In the genomic region with DNA sequence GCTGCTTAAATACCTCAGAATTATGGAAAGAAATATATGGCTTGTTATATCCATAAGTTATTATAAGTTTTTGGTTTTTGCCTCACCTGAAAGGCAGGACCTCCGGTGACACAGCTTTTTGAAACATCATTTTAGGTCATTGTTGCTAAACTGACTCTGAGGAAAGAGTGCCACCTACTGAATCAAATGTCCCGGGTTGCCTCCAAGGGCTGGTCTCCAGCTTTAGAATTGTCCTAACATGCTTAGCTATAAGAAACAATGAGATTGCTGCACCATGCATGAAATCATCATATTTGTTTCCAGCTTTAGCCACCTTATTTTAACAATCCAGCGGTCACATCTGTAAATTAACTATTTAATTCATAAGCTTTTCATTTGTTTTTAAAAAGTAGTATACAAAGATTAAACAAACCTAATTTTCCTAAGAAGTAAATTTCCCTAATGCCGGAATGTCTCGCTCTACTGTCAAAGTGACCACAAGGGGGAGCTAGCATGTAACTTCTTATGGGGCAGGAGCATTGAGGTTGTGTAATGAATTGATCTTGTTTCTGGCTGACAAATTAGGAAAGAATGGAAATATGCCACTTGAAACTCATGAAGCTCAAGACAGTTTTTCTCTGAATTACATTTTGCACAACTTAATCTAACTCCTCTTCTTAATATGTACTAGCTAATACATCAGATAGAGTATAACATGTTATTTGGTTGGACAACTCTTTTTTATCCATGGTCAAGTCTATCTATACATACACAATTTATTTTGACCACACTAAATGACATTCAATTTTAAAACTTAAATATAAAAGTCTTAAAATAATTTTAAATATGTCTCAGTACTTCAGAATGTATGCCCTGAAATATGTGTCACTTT, we compare ENCODE assay signal across 9 cellular contexts. TPM values are rescaled to one million over a fixed set of nuclear protein-coding genes. Genes with fewer than 3 reads are reported as not detected.
DNase-seq lines count a peak whose midpoint lies in the region; ATAC-seq and TF ChIP-seq lines count a peak whose summit lies in the region.
"Had no signal": no experiment of that assay in that cellular context is flagged by ENCODE, and none has a peak within 500 bp of the region (broad histone marks: within the 10 kb centered on the region; RNA-seq: fewer than 3 reads in every experiment).

No MANE protein-coding gene starts in this region.

- peak; percentile 47 for DNase-seq in NCI-H510A treated with DMSO at 0.1 percent for 48 hours (lab: John Stamatoyannopoulos, UW)
- no peak for DNase-seq in NCI-H510A (lab: John Stamatoyannopoulos, UW)
- DNase-seq in NCI-H2107 treated with DMSO at 0.1 percent for 48 hours (lab: John Stamatoyannopoulos, UW; ENCODE audit: unreplicated experiment), result peak; percentile 79
- DNase-seq in activated CD8-positive, alpha-beta T cell treated with anti-CD3 and anti-CD28 coated beads, Interleukin-2, amount 10 ng/mL, durations not matched to agents 7 days and 5 days, result peak; percentile 26
- DNase-seq in thyroid gland, result peak; percentile 16 to 24

- intact Hi-C loops in thyroid gland (cut with DNase I), result no loop called here

- peak; percentile 67 for ATAC-seq in HG02623 (IDR thresholded peaks at IDR 0.05; ENCODE audit: unreplicated experiment)
- ATAC-seq in activated CD8-positive, alpha-beta T cell treated with anti-CD3 and anti-CD28 coated beads, Interleukin-2, amount 10 ng/mL, durations not matched to agents 7 days and 5 days, result no peak
- no peak for ATAC-seq in activated T-helper 17 cell treated with anti-CD3 and anti-CD28 coated beads, Interleukin-2, amount 50 U/mL, for 72 hours (replicated peaks)

- H3K9me3 Mint-ChIP-seq in activated CD8-positive, alpha-beta T cell treated with anti-CD3 and anti-CD28 coated beads, Interleukin-2, amount 10 ng/mL, durations not matched to agents 7 days and 5 days (ENCODE audit: insufficient read depth), result no peaks in the 10 kb centered on the region
- H3K9me3 Mint-ChIP-seq in activated T-helper 17 cell treated with anti-CD3 and anti-CD28 coated beads, Interleukin-2, amount 50 U/mL, for 72 hours, result peaks cover 4% of the 10 kb centered on the region

- no peak overlapping the region for H3K4me3 Mint-ChIP-seq in activated CD8-positive, alpha-beta T cell treated with anti-CD3 and anti-CD28 coated beads, Interleukin-2, amount 10 ng/mL, durations not matched to agents 7 days and 5 days
- H3K4me3 Mint-ChIP-seq in activated T-helper 17 cell treated with anti-CD3 and anti-CD28 coated beads, Interleukin-2, amount 50 U/mL, for 72 hours, result no peak overlapping the region
- H3K4me3 Mint-ChIP-seq: CD4-positive, CD25-positive, alpha-beta regulatory T cell had no signal

- H3K4me3 ChIP-seq in iPS-18a (ENCODE audit: low read length) (peak overlapping the region; percentile 25), thyroid gland (replicated peaks in 1 of 3) (no peak overlapping the region)

- no peak for TF ChIP-seq POLR2A in thyroid gland (IDR thresholded peaks at IDR 0.05)

- H3K27me3 Mint-ChIP-seq in activated CD8-positive, alpha-beta T cell treated with anti-CD3 and anti-CD28 coated beads, Interleukin-2, amount 10 ng/mL, durations not matched to agents 7 days and 5 days (ENCODE audit: low read depth), result peaks cover 14% of the 10 kb centered on the region
- peaks cover 22% of the 10 kb centered on the region for H3K27me3 Mint-ChIP-seq in activated T-helper 17 cell treated with anti-CD3 and anti-CD28 coated beads, Interleukin-2, amount 50 U/mL, for 72 hours

- H3K27me3 ChIP-seq in iPS-18a (ENCODE audit: control insufficient read depth, insufficient read depth, low read length) (peaks cover 22% of the 10 kb centered on the region), thyroid gland (peaks cover 9% of the 10 kb centered on the region)

- TF ChIP-seq CTCF in thyroid gland (IDR thresholded peaks at IDR 0.05), result peak; percentile 11 to 80 (median 34)

- H3K27ac ChIP-seq in iPS-18a (ENCODE audit: low read length) (peak overlapping the region; percentile 36), thyroid gland (no peak overlapping the region)

- no peaks in the 10 kb centered on the region for H3K36me3 Mint-ChIP-seq in activated CD8-positive, alpha-beta T cell treated with anti-CD3 and anti-CD28 coated beads, Interleukin-2, amount 10 ng/mL, durations not matched to agents 7 days and 5 days (ENCODE audit: low read depth)
- no peaks in the 10 kb centered on the region for H3K36me3 Mint-ChIP-seq in activated T-helper 17 cell treated with anti-CD3 and anti-CD28 coated beads, Interleukin-2, amount 50 U/mL, for 72 hours (ENCODE audit: low read depth)
- H3K36me3 Mint-ChIP-seq: CD4-positive, CD25-positive, alpha-beta regulatory T cell had no signal

- peaks cover 5% of the 10 kb centered on the region for H3K4me1 ChIP-seq in iPS-18a (ENCODE audit: control insufficient read depth, low read depth, low read length)
- H3K4me1 ChIP-seq in thyroid gland, result peaks cover 0 to 6% of the 10 kb centered on the region in 2 donors

- H3K4me1 Mint-ChIP-seq in activated CD8-positive, alpha-beta T cell treated with anti-CD3 and anti-CD28 coated beads, Interleukin-2, amount 10 ng/mL, durations not matched to agents 7 days and 5 days (ENCODE audit: low read depth), result peaks cover 6% of the 10 kb centered on the region
- H3K4me1 Mint-ChIP-seq in activated T-helper 17 cell treated with anti-CD3 and anti-CD28 coated beads, Interleukin-2, amount 50 U/mL, for 72 hours, result peaks cover 11% of the 10 kb centered on the region

- H3K36me3 ChIP-seq in iPS-18a (ENCODE audit: control insufficient read depth, low read depth, low read length) (no peaks in the 10 kb centered on the region), thyroid gland (no peaks in the 10 kb centered on the region)

- no peak overlapping the region for H3K9ac ChIP-seq in iPS-18a (ENCODE audit: low read length)

- H3K9me3 ChIP-seq in iPS-18a (ENCODE audit: control insufficient read depth, low read depth, low read length) (no peaks in the 10 kb centered on the region), thyroid gland (no peaks in the 10 kb centered on the region)

- 5 to 10% methylated on average over 5 of the region's 5 CpGs for WGBS in thyroid gland, 2 donors

- POLR2A ChIA-PET in activated CD8-positive, alpha-beta T cell treated with anti-CD3 and anti-CD28 coated beads, Interleukin-2, amount 10 ng/mL, durations not matched to agents 7 days and 5 days (lab: Charles Lee), result no interaction called here

- CTCF ChIA-PET in activated CD8-positive, alpha-beta T cell treated with anti-CD3 and anti-CD28 coated beads, Interleukin-2, amount 10 ng/mL, durations not matched to agents 7 days and 5 days (lab: Charles Lee), result interaction anchor here (0.7 to 2.0 kb wide), 7 partner anchors 15 to 1693 kb away, joined by 3 to 4 read pairs (median 3); no protein-coding TSS in a partner anchor

- H3K27ac Mint-ChIP-seq in activated CD8-positive, alpha-beta T cell treated with anti-CD3 and anti-CD28 coated beads, Interleukin-2, amount 10 ng/mL, durations not matched to agents 7 days and 5 days, result no peak overlapping the region
- H3K27ac Mint-ChIP-seq in activated T-helper 17 cell treated with anti-CD3 and anti-CD28 coated beads, Interleukin-2, amount 50 U/mL, for 72 hours, result no peak overlapping the region
- H3K27ac Mint-ChIP-seq: CD4-positive, CD25-positive, alpha-beta regulatory T cell had no signal

RNA-seq across cellular contexts. Expression of a gene that starts 6.7 kb away (rescaled TPM):
- total RNA-seq in activated CD8-positive, alpha-beta T cell treated with anti-CD3 and anti-CD28 coated beads, Interleukin-2, amount 10 ng/mL, durations not matched to agents 7 days and 5 days, result not detected
- 10 to 100 TPM in 1 of 4 donors, 1 to 10 TPM in 3; 2.3 to 26.0 (median 3.7) TPM for total RNA-seq in thyroid gland
- not detected for total RNA-seq in activated T-helper 17 cell treated with anti-CD3 and anti-CD28 coated beads, Interleukin-2, amount 50 U/mL, for 72 hours
- total RNA-seq: CD4-positive, CD25-positive, alpha-beta regulatory T cell had no signal
